In the genomic region with DNA sequence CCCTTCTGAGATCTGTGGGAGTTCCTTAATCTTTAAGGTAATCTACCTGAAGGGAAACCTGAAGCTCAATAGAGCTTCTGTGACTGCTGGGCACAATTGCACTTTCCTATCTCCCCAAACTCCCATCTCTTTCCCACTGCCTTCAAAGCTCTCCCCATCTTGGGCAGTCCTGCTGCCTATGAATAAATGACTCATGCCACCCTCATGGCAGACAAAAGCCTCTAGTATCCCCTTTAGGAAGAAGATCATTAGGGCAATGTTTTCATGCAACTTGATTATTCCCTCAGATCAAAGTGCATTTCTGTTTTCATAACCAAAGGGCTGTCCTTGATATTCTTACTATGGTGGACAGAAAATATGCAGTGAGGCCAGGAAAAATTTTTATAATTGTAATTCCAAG, we compare ENCODE assay signal across 22 cellular contexts.
"Had no signal": no experiment of that assay in that cellular context is flagged by ENCODE, and none has a peak within 500 bp of the region (broad histone marks: within the 10 kb centered on the region; RNA-seq: fewer than 3 reads in every experiment).

No MANE protein-coding gene starts in this region.

- H3K9me3 ChIP-seq: adrenal gland, gastrocnemius medialis, heart right ventricle, spleen, thoracic aorta, upper lobe of left lung had no signal

- DNase-seq: activated CD4-positive, alpha-beta T cell treated with anti-CD3 and anti-CD28 coated beads, Interleukin-2, amount 50 U/mL, for 4 hours; activated gamma-delta T cell; activated T-cell treated with anti-CD3 and anti-CD28 coated beads, Interleukin-2, amount 50 U/mL, for 72 hours; adrenal gland; effector memory CD8-positive, alpha-beta T cell; erythroblast; gastrocnemius medialis; heart right ventricle; immature natural killer cell; left colon; midbrain; nucleus accumbens; retina; spleen; stimulated activated CD4-positive, alpha-beta T cell treated with anti-CD3 and anti-CD28 coated beads, Interleukin-4, amount 100 ng/mL, for 4 hours; T-helper 2 cell; WERI-Rb-1 had no signal

- H3K4me1 ChIP-seq: adrenal gland, gastrocnemius medialis, spleen, upper lobe of left lung had no signal

- H3K27me3 ChIP-seq: adrenal gland, gastrocnemius medialis, heart right ventricle, spleen, upper lobe of left lung had no signal

- ATAC-seq: activated naive CD4-positive, alpha-beta T cell treated with anti-CD3 and anti-CD28 coated beads, Interleukin-2, amount 50 U/mL, for 72 hours; activated T-cell treated with anti-CD3 and anti-CD28 coated beads, Interleukin-2, amount 50 U/mL, for 72 hours; effector memory CD8-positive, alpha-beta T cell; gastrocnemius medialis; heart right ventricle; left colon; stimulated activated memory B cell treated with anti-CD40 and anti-IgM and Interleukin-4, amounts not matched to agents 10 μg/mL and 1 μg/mL and 100 μg/mL, for 72 hours had no signal

- H3K27ac ChIP-seq: adrenal gland, gastrocnemius medialis, heart right ventricle, spleen, thoracic aorta, upper lobe of left lung, WERI-Rb-1 had no signal

- H3K4me3 ChIP-seq: adrenal gland, gastrocnemius medialis, heart right ventricle, lung, spleen, thoracic aorta, upper lobe of left lung had no signal

- H3K36me3 ChIP-seq: adrenal gland, gastrocnemius medialis, heart right ventricle, spleen, thoracic aorta, upper lobe of left lung, WERI-Rb-1 had no signal
